In the genomic region with DNA sequence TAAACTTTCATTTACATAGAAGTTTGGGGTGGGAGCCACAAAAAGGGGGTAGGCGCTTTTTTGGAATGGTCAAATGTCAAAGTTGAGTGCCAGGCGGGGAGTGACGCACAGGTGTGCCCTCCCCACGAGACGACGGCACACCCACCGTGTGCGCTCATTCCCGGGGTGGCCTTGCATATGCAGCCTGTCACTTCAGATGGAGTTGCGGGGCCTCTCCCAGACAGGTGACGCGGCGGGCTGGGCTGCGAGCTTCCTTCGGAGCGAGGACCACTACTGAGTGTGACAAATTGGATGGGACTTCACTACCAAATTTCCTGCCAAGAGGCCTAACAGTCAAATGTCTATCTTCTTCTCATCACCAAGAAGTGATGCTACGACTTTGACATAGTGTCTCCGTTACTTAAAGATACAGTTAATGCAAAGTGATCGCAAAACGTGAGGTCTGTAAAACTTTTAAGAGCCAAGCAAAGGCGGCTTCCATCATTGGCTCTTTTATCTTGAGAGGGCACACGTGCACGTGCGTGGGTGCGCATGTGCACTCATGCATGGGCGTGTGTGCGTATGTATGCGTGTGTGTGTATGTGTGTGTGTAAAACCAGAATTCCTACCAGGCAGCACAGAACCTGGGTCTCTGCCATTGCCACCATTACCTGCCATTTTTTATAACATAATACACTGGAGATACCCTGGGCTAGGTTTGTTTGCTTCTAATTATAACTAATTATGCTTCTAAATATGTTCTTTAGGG, we compare ENCODE assay signal across 17 cellular contexts. TPM values are rescaled to one million over a fixed set of nuclear protein-coding genes. Genes with fewer than 3 reads are reported as not detected.
DNase-seq lines count a peak whose midpoint lies in the region; ATAC-seq and TF ChIP-seq lines count a peak whose summit lies in the region.
"Had no signal": no experiment of that assay in that cellular context is flagged by ENCODE, and none has a peak within 500 bp of the region (broad histone marks: within the 10 kb centered on the region; RNA-seq: fewer than 3 reads in every experiment).

No MANE protein-coding gene starts in this region.

- 86% methylated on average over 28 of the region's 28 CpGs for WGBS in right cardiac atrium

- no peaks in the 10 kb centered on the region for H3K9me3 Mint-ChIP-seq in GM23338
- H3K9me3 Mint-ChIP-seq: CD8-positive, alpha-beta memory T cell; HFFc6 had no signal

- DNase-seq in Right ventricle myocardium inferior (ENCODE audit: missing footprints) (peak; percentile 25), right cardiac atrium (no peak), GM23338 (ENCODE audit: low spot score) (no peak), mesenteric fat pad (ENCODE audit: low spot score) (peak; percentile 79), upper lobe of right lung (peak; percentile 34), OCI-M1 (lab: John Stamatoyannopoulos, UW) (no peak), breast epithelium (ENCODE audit: low spot score in 2 of 2) (no peak)
- DNase-seq: 8988T; ACHN; BE2C; Caco-2; CD8-positive, alpha-beta memory T cell; DND-41; GDM1; GOT3; HFFc6 had no signal

- H3K4me3 ChIP-seq in right cardiac atrium (ENCODE audit: low read length), result no peak overlapping the region
- no peak overlapping the region for H3K4me3 ChIP-seq in GM23338
- no peak overlapping the region for H3K4me3 ChIP-seq in upper lobe of right lung
- no peak overlapping the region for H3K4me3 ChIP-seq in breast epithelium
- H3K4me3 ChIP-seq: HAP-1 had no signal

- H3K27me3 Mint-ChIP-seq in GM23338 (ENCODE audit: insufficient read depth, low read depth, poor library complexity), result peaks cover 2% of the 10 kb centered on the region

- H3K36me3 ChIP-seq in GM23338 (ENCODE audit: insufficient read depth), result no peaks in the 10 kb centered on the region
- no peaks in the 10 kb centered on the region for H3K36me3 ChIP-seq in upper lobe of right lung
- no peaks in the 10 kb centered on the region for H3K36me3 ChIP-seq in breast epithelium
- H3K36me3 ChIP-seq: BE2C, HAP-1 had no signal

- peaks cover 8% of the 10 kb centered on the region; the same call in 1 of the 2 replicates for H3K79me2 ChIP-seq in GM23338 (replicated peaks; ENCODE audit: insufficient read depth)

- ATAC-seq in Right ventricle myocardium inferior (no peak), right cardiac atrium (no peak), GM23338 (no peak), upper lobe of right lung (no peak)

- H3K27ac ChIP-seq in right cardiac atrium (ENCODE audit: low read length) (no peak overlapping the region), GM23338 (ENCODE audit: low read depth) (no peak overlapping the region), upper lobe of right lung (no peak overlapping the region), breast epithelium (no peak overlapping the region)

- no peaks in the 10 kb centered on the region; the same call in 1 of the 2 replicates for H4K20me1 ChIP-seq in GM23338 (replicated peaks; ENCODE audit: insufficient read depth)

- H3K27ac Mint-ChIP-seq in GM23338, result peak overlapping the region; percentile 48; the same call in 1 of the 2 replicates
- H3K27ac Mint-ChIP-seq: CD8-positive, alpha-beta memory T cell; HFFc6 had no signal

- H3F3A ChIP-seq in GM23338 (replicated peaks; ENCODE audit: low read depth), result no peaks in the 10 kb centered on the region

- H3K27me3 ChIP-seq in right cardiac atrium (ENCODE audit: control insufficient read depth, insufficient read depth) (no peaks in the 10 kb centered on the region), GM23338 (ENCODE audit: insufficient read depth) (no peaks in the 10 kb centered on the region), upper lobe of right lung (no peaks in the 10 kb centered on the region), breast epithelium (no peaks in the 10 kb centered on the region)
- H3K27me3 ChIP-seq: BE2C had no signal

- TF ChIP-seq POLR2A in breast epithelium (IDR thresholded peaks at IDR 0.05), result no peak

- H3K9me3 ChIP-seq in right cardiac atrium (ENCODE audit: control insufficient read depth, low read length), result no peaks in the 10 kb centered on the region
- H3K9me3 ChIP-seq in upper lobe of right lung, result no peaks in the 10 kb centered on the region
- no peaks in the 10 kb centered on the region for H3K9me3 ChIP-seq in breast epithelium
- H3K9me3 ChIP-seq: BE2C, Caco-2, HAP-1 had no signal

- H3K9me2 ChIP-seq in GM23338 (ENCODE audit: insufficient read depth), result peaks cover 5% of the 10 kb centered on the region; the same call in 1 of the 2 replicates

- TF ChIP-seq CTCF in GM23338 (conservative IDR thresholded peaks at IDR 0.05; ENCODE audit: low read depth in 2 of 2) (no peak), upper lobe of right lung (IDR thresholded peaks at IDR 0.05) (no peak), breast epithelium (IDR thresholded peaks at IDR 0.05) (no peak)

- H3K4me3 Mint-ChIP-seq in GM23338, result no peak overlapping the region
- H3K4me3 Mint-ChIP-seq: CD8-positive, alpha-beta memory T cell; HFFc6 had no signal

- peaks cover 22% of the 10 kb centered on the region for H3K4me1 Mint-ChIP-seq in GM23338

- intact Hi-C loops in Right ventricle myocardium inferior (cut with DNase I), result no loop called here
- intact Hi-C loops in right cardiac atrium (cut with DNase I), result no loop called here
- intact Hi-C loops in upper lobe of right lung (cut with DNase I), result no loop called here
- intact Hi-C loops in breast epithelium (cut with DNase I; ENCODE audit: low total_unique reads), result no loop called here

- H2AFZ ChIP-seq in GM23338, result no peak overlapping the region

- H3K4me1 ChIP-seq in right cardiac atrium (ENCODE audit: control insufficient read depth, insufficient read depth, low read length), result no peaks in the 10 kb centered on the region
- H3K4me1 ChIP-seq in GM23338 (ENCODE audit: insufficient read depth), result peaks cover 14% of the 10 kb centered on the region; the same call in 1 of the 2 replicates
- H3K4me1 ChIP-seq in upper lobe of right lung, result peaks cover 6% of the 10 kb centered on the region
- no peaks in the 10 kb centered on the region for H3K4me1 ChIP-seq in breast epithelium
- H3K4me1 ChIP-seq: BE2C, Caco-2, HAP-1 had no signal

- no peaks in the 10 kb centered on the region; the same call in 2 of the 3 replicates for H3K36me3 Mint-ChIP-seq in GM23338 (ENCODE audit: low read depth)
- H3K36me3 Mint-ChIP-seq: CD8-positive, alpha-beta memory T cell had no signal

- no peak overlapping the region for H3K4me2 ChIP-seq in GM23338

TF ChIP-seq in GM23338, 12 proteins besides CTCF, POLR2A, EP300 and RAD21 (continues in another document):
- TF ChIP-seq ZNF114 (CRISPR knock-in tag; IDR thresholded peaks at IDR 0.05), result no peak
- TF ChIP-seq CREB1 (CRISPR knock-in tag; IDR thresholded peaks at IDR 0.05; ENCODE audit: low read depth), result no peak

RNA-seq across cellular contexts. Expression of gene TSHZ3, which starts 43.1 kb away (rescaled TPM):
- total RNA-seq in Right ventricle myocardium inferior (3.5 TPM), right cardiac atrium (1 to 10 TPM; 3.6 to 7.0 (median 4.5) TPM), mesenteric fat pad (12.6 TPM), upper lobe of right lung (5.8 TPM), breast epithelium (1 to 10 TPM; 3.7 to 9.8 (median 8.3) TPM)
- polyA plus RNA-seq in right cardiac atrium (1.5 TPM), GM23338 (2016; fragmentation: Nextera tagmentation; extraction: Ambion mirVana) (3.3 and 3.8 TPM in 2 replicates)
- total RNA-seq in GM23338 (2014; rRNA removed; shearing (Covaris generic)), result 8.7 and 8.9 TPM in 2 replicates
- total RNA-seq: Caco-2 had no signal

Comparison
In these comparisons a context has a peak if more than half of its experiments do, and no peak if none do; other contexts are left out.
1. DNase-seq: peak in Right ventricle myocardium inferior (single experiment), mesenteric fat pad (single experiment) and upper lobe of right lung (single experiment); none in right cardiac atrium (0 of 3), GM23338 (single experiment), OCI-M1 (single experiment) and breast epithelium (0 of 2).